ENCODE assay signal across 8 cellular contexts in the genomic region with DNA sequence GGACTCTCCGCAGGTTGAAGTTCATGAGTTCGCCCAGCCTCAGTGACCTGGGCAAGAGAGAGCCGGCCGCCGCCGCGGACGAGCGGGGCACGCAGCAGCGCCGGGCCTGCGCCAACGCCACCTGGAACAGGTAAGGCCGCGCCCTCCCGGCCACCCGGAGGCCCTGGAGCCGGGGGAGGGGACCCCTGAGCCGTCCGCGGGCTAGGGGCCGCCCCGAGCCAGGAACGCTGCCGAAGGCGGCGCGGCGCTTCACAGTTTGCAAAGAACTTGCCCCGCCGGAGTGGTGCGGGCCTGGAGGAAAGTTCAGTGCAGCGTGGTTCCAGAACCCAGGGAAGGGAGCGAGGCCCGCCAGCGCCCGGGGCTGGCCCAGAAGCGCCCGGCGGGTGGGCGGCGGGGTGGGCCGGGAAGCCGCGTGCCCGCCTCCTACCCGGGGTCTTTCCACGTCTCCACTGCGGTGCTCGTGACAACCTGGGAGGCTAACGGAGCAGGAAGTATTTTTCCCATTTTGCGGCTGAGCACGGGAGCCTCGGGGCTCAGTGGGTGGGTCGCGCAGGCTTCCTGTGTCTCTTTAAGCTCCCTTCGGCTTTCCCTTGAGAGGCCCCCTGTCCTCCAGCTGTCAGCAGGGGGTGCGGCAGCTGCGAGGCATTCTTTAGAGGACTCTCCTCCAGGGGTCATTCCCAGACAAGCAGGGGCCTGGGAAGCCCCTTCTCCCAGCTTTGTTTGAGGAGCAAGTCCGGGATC. TPM values are rescaled to one million over a fixed set of nuclear protein-coding genes. Genes with fewer than 3 reads are reported as not detected.
DNase-seq lines count a peak whose midpoint lies in the region; ATAC-seq and TF ChIP-seq lines count a peak whose summit lies in the region.

No MANE protein-coding gene starts in this region.

- H3K9ac ChIP-seq in rectal smooth muscle tissue (ENCODE audit: low read length) = peak overlapping the region; percentile 30

- intact Hi-C loops in cardiac septum (cut with DNase I) = no loop called here

- H3K27me3 ChIP-seq in cardiac muscle cell (no peaks in the 10 kb centered on the region), gastroesophageal sphincter (peaks cover 96% of the 10 kb centered on the region), rectal smooth muscle tissue (ENCODE audit: control insufficient read depth, insufficient read depth, low read length) (peaks cover 5% of the 10 kb centered on the region)

- no peaks in the 10 kb centered on the region for H3K36me3 ChIP-seq in cardiac muscle cell
- H3K36me3 ChIP-seq in gastroesophageal sphincter = no peaks in the 10 kb centered on the region
- H3K36me3 ChIP-seq in rectal smooth muscle tissue (ENCODE audit: control insufficient read depth, insufficient read depth, low read length) = no peaks in the 10 kb centered on the region

- H3K4me3 ChIP-seq in cardiac muscle cell = peak overlapping the region; percentile 87
- H3K4me3 ChIP-seq in gastroesophageal sphincter = peak overlapping the region; percentile 22 to 57
- H3K4me3 ChIP-seq in rectal smooth muscle tissue (ENCODE audit: low read length) = peak overlapping the region; percentile 65

- no CpG with 5 or more reads among the region's 61 CpGs for WGBS in gastroesophageal sphincter (ENCODE audit: low coverage in 1 of 2), 2 donors

- no peak for TF ChIP-seq POLR2A in gastroesophageal sphincter (IDR thresholded peaks at IDR 0.05)

- ATAC-seq in HG03439 (IDR thresholded peaks at IDR 0.05; ENCODE audit: unreplicated experiment) = peak; percentile 29
- no peak for ATAC-seq in gastroesophageal sphincter
- ATAC-seq in HG02884 (IDR thresholded peaks at IDR 0.05; ENCODE audit: unreplicated experiment) = no peak

- H3K27ac ChIP-seq in cardiac muscle cell (peak overlapping the region; percentile 20), gastroesophageal sphincter (peak overlapping the region in 1 of 4 donors; percentile 36), rectal smooth muscle tissue (ENCODE audit: low read depth, low read length) (no peak overlapping the region)

- H3K4me1 ChIP-seq in cardiac muscle cell (ENCODE audit: low read depth) = peaks cover 21% of the 10 kb centered on the region
- H3K4me1 ChIP-seq in gastroesophageal sphincter = peaks cover 0 to 37% (median 15%) of the 10 kb centered on the region in 3 donors
- no peaks in the 10 kb centered on the region for H3K4me1 ChIP-seq in rectal smooth muscle tissue (ENCODE audit: control insufficient read depth, insufficient read depth, low read length)

- H3K9me3 ChIP-seq in cardiac muscle cell (ENCODE audit: low read depth) = no peaks in the 10 kb centered on the region
- no peaks in the 10 kb centered on the region for H3K9me3 ChIP-seq in gastroesophageal sphincter

- peak; percentile 14 for TF ChIP-seq CTCF in cardiac muscle cell (IDR thresholded peaks at IDR 0.05; ENCODE audit: low read depth, low read length)
- no peak for TF ChIP-seq CTCF in gastroesophageal sphincter (IDR thresholded peaks at IDR 0.05)

- TF ChIP-seq EP300 in gastroesophageal sphincter (IDR thresholded peaks at IDR 0.05) = no peak

- DNase-seq in cardiac muscle cell (ENCODE audit: low read depth in 1 of 2, low spot score in 1 of 2) = peak; percentile 45 to 74
- DNase-seq in cardiac septum (ENCODE audit: low spot score) = no peak
- peak; percentile 66 for DNase-seq in activated CD8-positive, alpha-beta memory T cell treated with anti-CD3 and anti-CD28 coated beads for 24 hours
- no peak for DNase-seq in activated effector memory CD4-positive, alpha-beta T cell treated with anti-CD3 and anti-CD28 coated beads, Interleukin-2, amount 50 U/mL, for 16 hours

RNA-seq across cellular contexts. Expression of a gene that starts 0.6 kb away (rescaled TPM):
- total RNA-seq in cardiac muscle cell (32.1 and 41.7 TPM in 2 replicates), cardiac septum (3.2 TPM), gastroesophageal sphincter (1 to 10 TPM; 4.2 to 9.8 (median 7.1) TPM)
- 36.5 and 44.3 TPM in 2 replicates for polyA plus RNA-seq in cardiac muscle cell

RNA-seq across cellular contexts. Expression of a gene that starts 49.7 kb away (rescaled TPM):
- total RNA-seq in cardiac muscle cell = 1.3 and 2.4 TPM in 2 replicates
- 1.2 and 12.7 TPM in 2 replicates for polyA plus RNA-seq in cardiac muscle cell
- total RNA-seq in cardiac septum = 0.19 TPM
- 1 to 10 TPM in 1 of 4 donors, under 1 TPM in 1, not detected in 2; 0.31 to 1.6 TPM for total RNA-seq in gastroesophageal sphincter

Comparison
In these comparisons a context has a peak if more than half of its experiments do, and no peak if none do; other contexts are left out.
1. DNase-seq: peak in cardiac muscle cell (2 of 2) and activated CD8-positive, alpha-beta memory T cell treated with anti-CD3 and anti-CD28 coated beads for 24 hours (single experiment); none in cardiac septum (single experiment) and activated effector memory CD4-positive, alpha-beta T cell treated with anti-CD3 and anti-CD28 coated beads, Interleukin-2, amount 50 U/mL, for 16 hours (single experiment).
2. Peak in every context shown above with its lines, with median percentiles within 50 percentile points of each other: H3K4me3 ChIP-seq.